10 cellular contexts compared by ENCODE assay signal in the genomic region with DNA sequence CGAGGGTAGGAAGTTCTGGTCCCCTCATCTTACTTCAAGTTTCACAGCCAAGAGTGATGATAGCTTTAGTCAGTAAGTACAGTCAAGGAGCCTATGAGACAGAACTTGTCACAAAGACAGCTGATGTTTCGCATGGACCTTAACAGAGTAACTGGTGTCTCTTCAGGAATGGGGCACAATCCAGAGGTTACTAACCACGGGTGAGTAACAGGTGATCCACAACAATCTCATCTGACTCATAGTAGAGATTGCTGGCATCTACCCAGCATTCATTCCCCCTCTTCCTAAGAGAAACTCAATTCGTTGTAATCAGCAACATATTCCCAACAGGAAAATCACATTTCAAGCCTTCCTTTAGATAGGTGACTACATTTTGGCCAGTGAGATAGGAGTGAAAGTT.
DNase-seq lines count a peak whose midpoint lies in the region; ATAC-seq, FAIRE-seq and TF ChIP-seq lines count a peak whose summit lies in the region.
"Had no signal": no experiment of that assay in that cellular context is flagged by ENCODE, and none has a peak within 500 bp of the region (broad histone marks: within the 10 kb centered on the region; RNA-seq: fewer than 3 reads in every experiment).

No MANE protein-coding gene starts in this region.

- H3K4me1 ChIP-seq in RWPE2 (ENCODE audit: insufficient read depth, poor library complexity, severe bottlenecking): peaks cover 23% of the 10 kb centered on the region
- peaks cover 0 to 7% of the 10 kb centered on the region in 2 donors for H3K4me1 ChIP-seq in small intestine (ENCODE audit: control insufficient read depth in 2 of 2, insufficient read depth in 1 of 2, low read depth in 1 of 2, low read length in 1 of 2)

- no peak for TF ChIP-seq CTCF in RWPE2 (IDR thresholded peaks at IDR 0.05; ENCODE audit: poor library complexity, severe bottlenecking)

- peak overlapping the region; percentile 70 for H3K27ac Mint-ChIP-seq in stimulated activated effector memory CD8-positive, alpha-beta T cell treated with anti-CD3 and anti-CD28 coated beads, Interleukin-12 subunit alpha, Interleukin-12 subunit beta, amount 100 ng/mL, for 72 hours

- peaks cover 6% of the 10 kb centered on the region for H3K36me3 Mint-ChIP-seq in stimulated activated effector memory CD8-positive, alpha-beta T cell treated with anti-CD3 and anti-CD28 coated beads, Interleukin-12 subunit alpha, Interleukin-12 subunit beta, amount 100 ng/mL, for 72 hours

- H3K4me1 Mint-ChIP-seq in stimulated activated effector memory CD8-positive, alpha-beta T cell treated with anti-CD3 and anti-CD28 coated beads, Interleukin-12 subunit alpha, Interleukin-12 subunit beta, amount 100 ng/mL, for 72 hours: peaks cover 52% of the 10 kb centered on the region

- peak overlapping the region; percentile 79 for H3K27ac ChIP-seq in RWPE2 (ENCODE audit: poor library complexity, severe bottlenecking)
- no peak overlapping the region for H3K27ac ChIP-seq in small intestine (ENCODE audit: low read depth in 1 of 2, low read length in 1 of 2)

- H3K4me3 ChIP-seq in RWPE2 (ENCODE audit: severe bottlenecking) (no peak overlapping the region), small intestine (ENCODE audit: low read depth in 1 of 2, low read length in 2 of 2) (no peak overlapping the region)

- H3K9me3 Mint-ChIP-seq in stimulated activated effector memory CD8-positive, alpha-beta T cell treated with anti-CD3 and anti-CD28 coated beads, Interleukin-12 subunit alpha, Interleukin-12 subunit beta, amount 100 ng/mL, for 72 hours: peaks cover 5% of the 10 kb centered on the region

- H3K4me3 Mint-ChIP-seq in stimulated activated effector memory CD8-positive, alpha-beta T cell treated with anti-CD3 and anti-CD28 coated beads, Interleukin-12 subunit alpha, Interleukin-12 subunit beta, amount 100 ng/mL, for 72 hours: no peak overlapping the region

- H3K27me3 ChIP-seq in RWPE2 (ENCODE audit: insufficient read depth, poor library complexity, severe bottlenecking): no peaks in the 10 kb centered on the region
- H3K27me3 ChIP-seq in small intestine (ENCODE audit: control insufficient read depth in 2 of 2, insufficient read depth in 2 of 2, low read length in 2 of 2): no peaks in the 10 kb centered on the region

- H3K9me3 ChIP-seq in RWPE2 (ENCODE audit: severe bottlenecking): no peaks in the 10 kb centered on the region
- H3K9me3 ChIP-seq in small intestine (ENCODE audit: control insufficient read depth, low read depth): no peaks in the 10 kb centered on the region

- FAIRE-seq in small intestine (lab: Jason Lieb, UNC): no peak

- DNase-seq in ELR (ENCODE audit: low read depth) (peak; percentile 96), RWPE2 (ENCODE audit: low spot score) (peak; percentile 77), small intestine (no peak), NCI-H748 treated with DMSO at 0.1 percent for 48 hours (lab: John Stamatoyannopoulos, UW) (no peak)
- DNase-seq in stimulated activated effector memory CD8-positive, alpha-beta T cell treated with anti-CD3 and anti-CD28 coated beads, Interleukin-12 subunit alpha, Interleukin-12 subunit beta, amount 100 ng/mL, for 72 hours (ENCODE audit: low spot score in 2 of 2): no peak
- DNase-seq: cortex of kidney, occipital lobe, T-helper 17 cell had no signal

- WGBS in small intestine, 3 donors: 63 to 68% (median 67%) methylated on average over 4 of the region's 4 CpGs

- ATAC-seq in RWPE2 (ENCODE audit: low read depth): peak; percentile 91
- ATAC-seq in esophagus mucosa: peak; percentile 73
- ATAC-seq in stimulated activated effector memory CD8-positive, alpha-beta T cell treated with anti-CD3 and anti-CD28 coated beads, Interleukin-12 subunit alpha, Interleukin-12 subunit beta, amount 100 ng/mL, for 72 hours: peak; percentile 29
- no peak for ATAC-seq in GM21367 (IDR thresholded peaks at IDR 0.05; ENCODE audit: unreplicated experiment)
- ATAC-seq: T-helper 17 cell had no signal

- H3K36me3 ChIP-seq in RWPE2 (ENCODE audit: low read depth): no peaks in the 10 kb centered on the region
- no peaks in the 10 kb centered on the region for H3K36me3 ChIP-seq in small intestine (ENCODE audit: control insufficient read depth in 2 of 2, insufficient read depth in 2 of 2, low read length in 2 of 2)

Comparison
In these comparisons a context has a peak if more than half of its experiments do, and no peak if none do; other contexts are left out.
1. DNase-seq: peak in ELR (single experiment) and RWPE2 (single experiment); none in stimulated activated effector memory CD8-positive, alpha-beta T cell treated with anti-CD3 and anti-CD28 coated beads, Interleukin-12 subunit alpha, Interleukin-12 subunit beta, amount 100 ng/mL, for 72 hours (0 of 2), small intestine (single experiment) and NCI-H748 treated with DMSO at 0.1 percent for 48 hours (single experiment).